ENCODE assay signal across 1 cellular context in the genomic region with DNA sequence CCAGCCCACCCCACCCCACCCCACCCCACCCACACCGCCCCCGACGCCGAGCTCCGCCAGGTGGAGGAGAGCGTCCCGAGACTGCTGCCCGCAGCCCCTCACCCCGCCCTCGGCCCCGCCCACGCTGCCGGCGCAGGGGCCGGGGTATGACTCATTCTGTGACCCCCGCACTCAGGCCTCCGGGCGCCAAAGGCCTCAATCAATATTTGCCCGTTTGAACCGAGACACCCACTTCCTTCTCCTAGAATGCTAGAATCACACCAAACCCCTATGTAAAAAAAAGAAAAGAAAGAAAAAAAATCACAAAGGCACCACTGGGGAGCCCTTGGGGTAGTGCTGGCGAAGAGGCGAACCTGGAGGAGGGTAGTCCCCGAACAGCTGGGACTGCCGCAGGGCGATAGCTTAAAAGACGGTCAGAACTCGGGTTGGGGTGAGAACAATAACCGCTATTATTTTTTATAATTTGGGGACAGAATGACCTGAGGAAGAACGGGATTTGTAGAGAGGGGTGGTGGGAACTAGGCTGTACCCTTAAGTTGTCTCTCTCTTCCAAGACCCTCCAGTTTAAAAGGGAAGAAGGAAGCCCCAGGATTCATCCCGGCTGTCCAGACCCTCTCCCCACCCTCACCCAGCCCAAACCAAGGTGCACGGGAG.
A peak's percentile ranks its signal among the peaks of the same experiment; 100 is the strongest.
TF ChIP-seq lines count a peak whose summit lies in the region.

No MANE protein-coding gene starts in this region.

TF ChIP-seq in HEK293, 187 proteins besides CTCF, POLR2A, EP300 and RAD21 (continued from another document and continues in another):
- TF ChIP-seq, protein P1, sequence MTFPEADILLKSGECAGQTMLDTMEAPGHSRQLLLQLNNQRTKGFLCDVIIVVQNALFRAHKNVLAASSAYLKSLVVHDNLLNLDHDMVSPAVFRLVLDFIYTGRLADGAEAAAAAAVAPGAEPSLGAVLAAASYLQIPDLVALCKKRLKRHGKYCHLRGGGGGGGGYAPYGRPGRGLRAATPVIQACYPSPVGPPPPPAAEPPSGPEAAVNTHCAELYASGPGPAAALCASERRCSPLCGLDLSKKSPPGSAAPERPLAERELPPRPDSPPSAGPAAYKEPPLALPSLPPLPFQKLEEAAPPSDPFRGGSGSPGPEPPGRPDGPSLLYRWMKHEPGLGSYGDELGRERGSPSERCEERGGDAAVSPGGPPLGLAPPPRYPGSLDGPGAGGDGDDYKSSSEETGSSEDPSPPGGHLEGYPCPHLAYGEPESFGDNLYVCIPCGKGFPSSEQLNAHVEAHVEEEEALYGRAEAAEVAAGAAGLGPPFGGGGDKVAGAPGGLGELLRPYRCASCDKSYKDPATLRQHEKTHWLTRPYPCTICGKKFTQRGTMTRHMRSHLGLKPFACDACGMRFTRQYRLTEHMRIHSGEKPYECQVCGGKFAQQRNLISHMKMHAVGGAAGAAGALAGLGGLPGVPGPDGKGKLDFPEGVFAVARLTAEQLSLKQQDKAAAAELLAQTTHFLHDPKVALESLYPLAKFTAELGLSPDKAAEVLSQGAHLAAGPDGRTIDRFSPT (tag by site-specific recombination; IDR thresholded peaks at IDR 0.05) = peak; percentile 87
- TF ChIP-seq BCL11A (tag by site-specific recombination; IDR thresholded peaks at IDR 0.05; ENCODE audit: low read depth) (peak; percentile 96), SCRT2 (tag by site-specific recombination; IDR thresholded peaks at IDR 0.05) (no peak), ZNF202 (tag by site-specific recombination; IDR thresholded peaks at IDR 0.05; ENCODE audit: borderline replicate concordance) (no peak), ZNF132 (tag by site-specific recombination; IDR thresholded peaks at IDR 0.05; ENCODE audit: borderline replicate concordance) (no peak), ZBTB17 (tag by site-specific recombination; IDR thresholded peaks at IDR 0.05) (no peak), IKZF3 (tag by site-specific recombination; IDR thresholded peaks at IDR 0.05) (no peak), ZNF174 (tag by site-specific recombination; IDR thresholded peaks at IDR 0.05) (no peak), ZNF768 (tag by site-specific recombination; IDR thresholded peaks at IDR 0.05) (no peak), ZNF549 (tag by site-specific recombination; IDR thresholded peaks at IDR 0.05) (no peak), ZNF561 (tag by site-specific recombination; IDR thresholded peaks at IDR 0.05; ENCODE audit: borderline replicate concordance) (no peak), ZNF211 (tag by site-specific recombination; IDR thresholded peaks at IDR 0.05; ENCODE audit: low read depth) (no peak), ZNF530 (tag by site-specific recombination; IDR thresholded peaks at IDR 0.05; ENCODE audit: low read depth) (no peak), ZNF623 (tag by site-specific recombination; IDR thresholded peaks at IDR 0.05) (no peak), ZNF423 (tag by site-specific recombination; IDR thresholded peaks at IDR 0.05) (no peak), ZNF354C (tag by site-specific recombination; IDR thresholded peaks at IDR 0.05; ENCODE audit: borderline replicate concordance, low read depth) (no peak), ZNF670 (tag by site-specific recombination; IDR thresholded peaks at IDR 0.05; ENCODE audit: low read depth) (no peak), ZNF791 (tag by site-specific recombination; IDR thresholded peaks at IDR 0.05) (no peak), ZNF830 (tag by site-specific recombination; IDR thresholded peaks at IDR 0.05; ENCODE audit: low read depth) (no peak), GLI2 (tag by site-specific recombination; IDR thresholded peaks at IDR 0.05; ENCODE audit: borderline replicate concordance, low read depth) (no peak), ZNF544 (tag by site-specific recombination; IDR thresholded peaks at IDR 0.05) (no peak), ZNF19 (tag by site-specific recombination; IDR thresholded peaks at IDR 0.05; ENCODE audit: low read depth) (no peak), ZNF747 (tag by site-specific recombination; IDR thresholded peaks at IDR 0.05) (no peak), ZNF133 (tag by site-specific recombination; IDR thresholded peaks at IDR 0.05) (no peak), ZNF324 (tag by site-specific recombination; IDR thresholded peaks at IDR 0.05) (no peak), ZNF302 (tag by site-specific recombination; IDR thresholded peaks at IDR 0.05; ENCODE audit: low read depth) (no peak), ZNF221 (tag by site-specific recombination; IDR thresholded peaks at IDR 0.05; ENCODE audit: borderline replicate concordance) (no peak), ZEB2 (tag by site-specific recombination; IDR thresholded peaks at IDR 0.05) (peak; percentile 81), ZNF292 (tag by site-specific recombination; IDR thresholded peaks at IDR 0.05; ENCODE audit: borderline replicate concordance, low read depth) (no peak), ZNF248 (tag by site-specific recombination; IDR thresholded peaks at IDR 0.05) (no peak), GLIS2 (tag by site-specific recombination; IDR thresholded peaks at IDR 0.05) (no peak; the same call in 1 of the 2 replicates), ZFP37 (tag by site-specific recombination; IDR thresholded peaks at IDR 0.05) (no peak), WT1 (tag by site-specific recombination; IDR thresholded peaks at IDR 0.05) (peak; percentile 16; the same call in 1 of the 2 replicates), ZNF2 (tag by site-specific recombination; IDR thresholded peaks at IDR 0.05) (no peak), ZNF394 (tag by site-specific recombination; IDR thresholded peaks at IDR 0.05; ENCODE audit: borderline replicate concordance) (peak; percentile 33), ZNF214 (tag by site-specific recombination; IDR thresholded peaks at IDR 0.05; ENCODE audit: borderline replicate concordance) (no peak), ZNF24 (tag by site-specific recombination; IDR thresholded peaks at IDR 0.05) (no peak), SP2 (tag by site-specific recombination; IDR thresholded peaks at IDR 0.05) (no peak; the same call in 1 of the 2 replicates), ZNF473 (tag by site-specific recombination; IDR thresholded peaks at IDR 0.05) (no peak), REPIN1 (tag by site-specific recombination; IDR thresholded peaks at IDR 0.05; ENCODE audit: low read depth) (no peak), ZNF239 (tag by site-specific recombination; IDR thresholded peaks at IDR 0.05) (no peak), ZNF169 (tag by site-specific recombination; IDR thresholded peaks at IDR 0.05) (no peak), ZNF560 (tag by site-specific recombination; IDR thresholded peaks at IDR 0.05; ENCODE audit: borderline replicate concordance) (no peak), HOXD13 (CRISPR knock-in tag; IDR thresholded peaks at IDR 0.05; ENCODE audit: borderline replicate concordance) (no peak)
- TF ChIP-seq, protein P2, sequence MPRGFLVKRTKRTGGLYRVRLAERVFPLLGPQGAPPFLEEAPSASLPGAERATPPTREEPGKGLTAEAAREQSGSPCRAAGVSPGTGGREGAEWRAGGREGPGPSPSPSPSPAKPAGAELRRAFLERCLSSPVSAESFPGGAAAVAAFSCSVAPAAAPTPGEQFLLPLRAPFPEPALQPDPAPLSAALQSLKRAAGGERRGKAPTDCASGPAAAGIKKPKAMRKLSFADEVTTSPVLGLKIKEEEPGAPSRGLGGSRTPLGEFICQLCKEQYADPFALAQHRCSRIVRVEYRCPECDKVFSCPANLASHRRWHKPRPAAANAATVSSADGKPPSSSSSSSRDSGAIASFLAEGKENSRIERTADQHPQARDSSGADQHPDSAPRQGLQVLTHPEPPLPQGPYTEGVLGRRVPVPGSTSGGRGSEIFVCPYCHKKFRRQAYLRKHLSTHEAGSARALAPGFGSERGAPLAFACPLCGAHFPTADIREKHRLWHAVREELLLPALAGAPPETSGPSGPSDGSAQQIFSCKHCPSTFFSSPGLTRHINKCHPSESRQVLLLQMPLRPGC (tag by site-specific recombination; IDR thresholded peaks at IDR 0.05) = peak; percentile 30
- TF ChIP-seq, protein P3, sequence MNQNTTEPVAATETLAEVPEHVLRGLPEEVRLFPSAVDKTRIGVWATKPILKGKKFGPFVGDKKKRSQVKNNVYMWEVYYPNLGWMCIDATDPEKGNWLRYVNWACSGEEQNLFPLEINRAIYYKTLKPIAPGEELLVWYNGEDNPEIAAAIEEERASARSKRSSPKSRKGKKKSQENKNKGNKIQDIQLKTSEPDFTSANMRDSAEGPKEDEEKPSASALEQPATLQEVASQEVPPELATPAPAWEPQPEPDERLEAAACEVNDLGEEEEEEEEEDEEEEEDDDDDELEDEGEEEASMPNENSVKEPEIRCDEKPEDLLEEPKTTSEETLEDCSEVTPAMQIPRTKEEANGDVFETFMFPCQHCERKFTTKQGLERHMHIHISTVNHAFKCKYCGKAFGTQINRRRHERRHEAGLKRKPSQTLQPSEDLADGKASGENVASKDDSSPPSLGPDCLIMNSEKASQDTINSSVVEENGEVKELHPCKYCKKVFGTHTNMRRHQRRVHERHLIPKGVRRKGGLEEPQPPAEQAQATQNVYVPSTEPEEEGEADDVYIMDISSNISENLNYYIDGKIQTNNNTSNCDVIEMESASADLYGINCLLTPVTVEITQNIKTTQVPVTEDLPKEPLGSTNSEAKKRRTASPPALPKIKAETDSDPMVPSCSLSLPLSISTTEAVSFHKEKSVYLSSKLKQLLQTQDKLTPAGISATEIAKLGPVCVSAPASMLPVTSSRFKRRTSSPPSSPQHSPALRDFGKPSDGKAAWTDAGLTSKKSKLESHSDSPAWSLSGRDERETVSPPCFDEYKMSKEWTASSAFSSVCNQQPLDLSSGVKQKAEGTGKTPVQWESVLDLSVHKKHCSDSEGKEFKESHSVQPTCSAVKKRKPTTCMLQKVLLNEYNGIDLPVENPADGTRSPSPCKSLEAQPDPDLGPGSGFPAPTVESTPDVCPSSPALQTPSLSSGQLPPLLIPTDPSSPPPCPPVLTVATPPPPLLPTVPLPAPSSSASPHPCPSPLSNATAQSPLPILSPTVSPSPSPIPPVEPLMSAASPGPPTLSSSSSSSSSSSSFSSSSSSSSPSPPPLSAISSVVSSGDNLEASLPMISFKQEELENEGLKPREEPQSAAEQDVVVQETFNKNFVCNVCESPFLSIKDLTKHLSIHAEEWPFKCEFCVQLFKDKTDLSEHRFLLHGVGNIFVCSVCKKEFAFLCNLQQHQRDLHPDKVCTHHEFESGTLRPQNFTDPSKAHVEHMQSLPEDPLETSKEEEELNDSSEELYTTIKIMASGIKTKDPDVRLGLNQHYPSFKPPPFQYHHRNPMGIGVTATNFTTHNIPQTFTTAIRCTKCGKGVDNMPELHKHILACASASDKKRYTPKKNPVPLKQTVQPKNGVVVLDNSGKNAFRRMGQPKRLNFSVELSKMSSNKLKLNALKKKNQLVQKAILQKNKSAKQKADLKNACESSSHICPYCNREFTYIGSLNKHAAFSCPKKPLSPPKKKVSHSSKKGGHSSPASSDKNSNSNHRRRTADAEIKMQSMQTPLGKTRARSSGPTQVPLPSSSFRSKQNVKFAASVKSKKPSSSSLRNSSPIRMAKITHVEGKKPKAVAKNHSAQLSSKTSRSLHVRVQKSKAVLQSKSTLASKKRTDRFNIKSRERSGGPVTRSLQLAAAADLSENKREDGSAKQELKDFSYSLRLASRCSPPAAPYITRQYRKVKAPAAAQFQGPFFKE (tag by site-specific recombination; IDR thresholded peaks at IDR 0.05; ENCODE audit: borderline replicate concordance) = no peak
- TF ChIP-seq, protein P4, sequence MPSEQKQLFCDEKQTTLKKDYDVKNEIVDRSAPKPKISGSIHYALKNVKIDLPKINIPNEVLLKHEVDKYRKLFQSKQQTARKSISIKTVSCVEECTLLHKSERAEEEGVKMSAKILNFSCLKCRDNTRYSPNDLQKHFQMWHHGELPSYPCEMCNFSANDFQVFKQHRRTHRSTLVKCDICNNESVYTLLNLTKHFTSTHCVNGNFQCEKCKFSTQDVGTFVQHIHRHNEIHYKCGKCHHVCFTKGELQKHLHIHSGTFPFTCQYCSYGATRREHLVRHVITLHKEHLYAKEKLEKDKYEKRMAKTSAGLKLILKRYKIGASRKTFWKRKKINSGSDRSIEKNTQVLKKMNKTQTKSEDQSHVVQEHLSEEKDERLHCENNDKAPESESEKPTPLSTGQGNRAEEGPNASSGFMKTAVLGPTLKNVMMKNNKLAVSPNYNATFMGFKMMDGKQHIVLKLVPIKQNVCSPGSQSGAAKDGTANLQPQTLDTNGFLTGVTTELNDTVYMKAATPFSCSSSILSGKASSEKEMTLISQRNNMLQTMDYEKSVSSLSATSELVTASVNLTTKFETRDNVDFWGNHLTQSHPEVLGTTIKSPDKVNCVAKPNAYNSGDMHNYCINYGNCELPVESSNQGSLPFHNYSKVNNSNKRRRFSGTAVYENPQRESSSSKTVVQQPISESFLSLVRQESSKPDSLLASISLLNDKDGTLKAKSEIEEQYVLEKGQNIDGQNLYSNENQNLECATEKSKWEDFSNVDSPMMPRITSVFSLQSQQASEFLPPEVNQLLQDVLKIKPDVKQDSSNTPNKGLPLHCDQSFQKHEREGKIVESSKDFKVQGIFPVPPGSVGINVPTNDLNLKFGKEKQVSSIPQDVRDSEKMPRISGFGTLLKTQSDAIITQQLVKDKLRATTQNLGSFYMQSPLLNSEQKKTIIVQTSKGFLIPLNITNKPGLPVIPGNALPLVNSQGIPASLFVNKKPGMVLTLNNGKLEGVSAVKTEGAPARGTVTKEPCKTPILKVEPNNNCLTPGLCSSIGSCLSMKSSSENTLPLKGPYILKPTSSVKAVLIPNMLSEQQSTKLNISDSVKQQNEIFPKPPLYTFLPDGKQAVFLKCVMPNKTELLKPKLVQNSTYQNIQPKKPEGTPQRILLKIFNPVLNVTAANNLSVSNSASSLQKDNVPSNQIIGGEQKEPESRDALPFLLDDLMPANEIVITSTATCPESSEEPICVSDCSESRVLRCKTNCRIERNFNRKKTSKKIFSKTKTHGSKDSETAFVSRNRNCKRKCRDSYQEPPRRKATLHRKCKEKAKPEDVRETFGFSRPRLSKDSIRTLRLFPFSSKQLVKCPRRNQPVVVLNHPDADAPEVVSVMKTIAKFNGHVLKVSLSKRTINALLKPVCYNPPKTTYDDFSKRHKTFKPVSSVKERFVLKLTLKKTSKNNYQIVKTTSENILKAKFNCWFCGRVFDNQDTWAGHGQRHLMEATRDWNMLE (tag by site-specific recombination; conservative IDR thresholded peaks at IDR 0.05; ENCODE audit: low read depth) = no peak
- TF ChIP-seq, protein P5, sequence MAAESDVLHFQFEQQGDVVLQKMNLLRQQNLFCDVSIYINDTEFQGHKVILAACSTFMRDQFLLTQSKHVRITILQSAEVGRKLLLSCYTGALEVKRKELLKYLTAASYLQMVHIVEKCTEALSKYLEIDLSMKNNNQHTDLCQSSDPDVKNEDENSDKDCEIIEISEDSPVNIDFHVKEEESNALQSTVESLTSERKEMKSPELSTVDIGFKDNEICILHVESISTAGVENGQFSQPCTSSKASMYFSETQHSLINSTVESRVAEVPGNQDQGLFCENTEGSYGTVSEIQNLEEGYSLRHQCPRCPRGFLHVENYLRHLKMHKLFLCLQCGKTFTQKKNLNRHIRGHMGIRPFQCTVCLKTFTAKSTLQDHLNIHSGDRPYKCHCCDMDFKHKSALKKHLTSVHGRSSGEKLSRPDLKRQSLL (tag by site-specific recombination; IDR thresholded peaks at IDR 0.05) = no peak
- TF ChIP-seq, protein P6, sequence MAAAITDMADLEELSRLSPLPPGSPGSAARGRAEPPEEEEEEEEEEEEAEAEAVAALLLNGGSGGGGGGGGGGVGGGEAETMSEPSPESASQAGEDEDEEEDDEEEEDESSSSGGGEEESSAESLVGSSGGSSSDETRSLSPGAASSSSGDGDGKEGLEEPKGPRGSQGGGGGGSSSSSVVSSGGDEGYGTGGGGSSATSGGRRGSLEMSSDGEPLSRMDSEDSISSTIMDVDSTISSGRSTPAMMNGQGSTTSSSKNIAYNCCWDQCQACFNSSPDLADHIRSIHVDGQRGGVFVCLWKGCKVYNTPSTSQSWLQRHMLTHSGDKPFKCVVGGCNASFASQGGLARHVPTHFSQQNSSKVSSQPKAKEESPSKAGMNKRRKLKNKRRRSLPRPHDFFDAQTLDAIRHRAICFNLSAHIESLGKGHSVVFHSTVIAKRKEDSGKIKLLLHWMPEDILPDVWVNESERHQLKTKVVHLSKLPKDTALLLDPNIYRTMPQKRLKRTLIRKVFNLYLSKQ (tag by site-specific recombination; IDR thresholded peaks at IDR 0.05; ENCODE audit: borderline replicate concordance) = no peak
